1 cellular context compared by ENCODE assay signal in the genomic region with DNA sequence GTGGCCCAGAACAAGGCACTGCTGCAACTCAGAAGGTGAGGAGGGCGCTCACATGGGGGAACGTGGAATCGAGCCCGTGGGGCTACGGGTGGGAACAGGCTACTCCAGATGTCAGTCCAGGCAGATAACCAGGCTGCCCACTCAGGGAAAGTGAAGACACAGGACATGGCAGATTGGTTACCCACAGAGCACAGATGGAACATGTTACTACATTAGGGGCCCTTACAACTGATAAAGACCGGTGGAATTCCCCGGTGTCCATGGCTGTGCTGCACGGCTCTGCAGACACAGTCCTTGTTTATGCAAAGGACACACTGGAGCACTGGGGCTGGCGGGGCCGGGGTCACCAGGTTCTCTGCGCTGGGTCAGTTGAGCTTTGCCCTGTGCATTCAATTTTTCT.
TF ChIP-seq lines count a peak whose summit lies in the region.

No MANE protein-coding gene starts in this region.

TF ChIP-seq in K562, 482 proteins besides CTCF, POLR2A, EP300 and RAD21 (continued from another document):
- TF ChIP-seq, protein P1, sequence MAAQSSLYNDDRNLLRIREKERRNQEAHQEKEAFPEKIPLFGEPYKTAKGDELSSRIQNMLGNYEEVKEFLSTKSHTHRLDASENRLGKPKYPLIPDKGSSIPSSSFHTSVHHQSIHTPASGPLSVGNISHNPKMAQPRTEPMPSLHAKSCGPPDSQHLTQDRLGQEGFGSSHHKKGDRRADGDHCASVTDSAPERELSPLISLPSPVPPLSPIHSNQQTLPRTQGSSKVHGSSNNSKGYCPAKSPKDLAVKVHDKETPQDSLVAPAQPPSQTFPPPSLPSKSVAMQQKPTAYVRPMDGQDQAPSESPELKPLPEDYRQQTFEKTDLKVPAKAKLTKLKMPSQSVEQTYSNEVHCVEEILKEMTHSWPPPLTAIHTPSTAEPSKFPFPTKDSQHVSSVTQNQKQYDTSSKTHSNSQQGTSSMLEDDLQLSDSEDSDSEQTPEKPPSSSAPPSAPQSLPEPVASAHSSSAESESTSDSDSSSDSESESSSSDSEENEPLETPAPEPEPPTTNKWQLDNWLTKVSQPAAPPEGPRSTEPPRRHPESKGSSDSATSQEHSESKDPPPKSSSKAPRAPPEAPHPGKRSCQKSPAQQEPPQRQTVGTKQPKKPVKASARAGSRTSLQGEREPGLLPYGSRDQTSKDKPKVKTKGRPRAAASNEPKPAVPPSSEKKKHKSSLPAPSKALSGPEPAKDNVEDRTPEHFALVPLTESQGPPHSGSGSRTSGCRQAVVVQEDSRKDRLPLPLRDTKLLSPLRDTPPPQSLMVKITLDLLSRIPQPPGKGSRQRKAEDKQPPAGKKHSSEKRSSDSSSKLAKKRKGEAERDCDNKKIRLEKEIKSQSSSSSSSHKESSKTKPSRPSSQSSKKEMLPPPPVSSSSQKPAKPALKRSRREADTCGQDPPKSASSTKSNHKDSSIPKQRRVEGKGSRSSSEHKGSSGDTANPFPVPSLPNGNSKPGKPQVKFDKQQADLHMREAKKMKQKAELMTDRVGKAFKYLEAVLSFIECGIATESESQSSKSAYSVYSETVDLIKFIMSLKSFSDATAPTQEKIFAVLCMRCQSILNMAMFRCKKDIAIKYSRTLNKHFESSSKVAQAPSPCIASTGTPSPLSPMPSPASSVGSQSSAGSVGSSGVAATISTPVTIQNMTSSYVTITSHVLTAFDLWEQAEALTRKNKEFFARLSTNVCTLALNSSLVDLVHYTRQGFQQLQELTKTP (IDR thresholded peaks at IDR 0.05; ENCODE audit: low read depth in 1 of 2, partially characterized antibody in 2 of 2): no peak
- no peak for TF ChIP-seq SNAPC5 (CRISPR knock-in tag; IDR thresholded peaks at IDR 0.05)
- no peak for TF ChIP-seq LCOR (CRISPR knock-in tag; IDR thresholded peaks at IDR 0.05)
- TF ChIP-seq PRPF4 (IDR thresholded peaks at IDR 0.05; ENCODE audit: insufficient read depth, low read depth, low read length, poor library complexity, severe bottlenecking): no peak
- TF ChIP-seq, protein P2, sequence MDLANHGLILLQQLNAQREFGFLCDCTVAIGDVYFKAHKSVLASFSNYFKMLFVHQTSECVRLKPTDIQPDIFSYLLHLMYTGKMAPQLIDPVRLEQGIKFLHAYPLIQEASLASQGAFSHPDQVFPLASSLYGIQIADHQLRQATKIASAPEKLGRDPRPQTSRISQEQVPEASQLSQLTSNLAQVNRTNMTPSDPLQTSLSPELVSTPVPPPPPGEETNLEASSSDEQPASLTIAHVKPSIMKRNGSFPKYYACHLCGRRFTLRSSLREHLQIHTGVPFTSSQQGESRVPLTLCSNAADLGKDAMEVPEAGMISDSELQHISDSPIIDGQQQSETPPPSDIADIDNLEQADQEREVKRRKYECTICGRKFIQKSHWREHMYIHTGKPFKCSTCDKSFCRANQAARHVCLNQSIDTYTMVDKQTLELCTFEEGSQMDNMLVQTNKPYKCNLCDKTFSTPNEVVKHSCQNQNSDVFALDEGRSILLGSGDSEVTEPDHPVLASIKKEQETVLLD (IDR thresholded peaks at IDR 0.05): no peak
- 0 out of 2 replicates have a peak, but pooled peaks have one; percentile 23 for TF ChIP-seq ZNF592 (IDR thresholded peaks at IDR 0.05)
- TF ChIP-seq CBFA2T2 (conservative IDR thresholded peaks at IDR 0.05): peak; percentile 45
- no peak for TF ChIP-seq TAF15 (IDR thresholded peaks at IDR 0.05; ENCODE audit: low read depth, low read length)
- TF ChIP-seq HIVEP1 (CRISPR knock-in tag; IDR thresholded peaks at IDR 0.05): no peak
